ENCODE assay signal across 1 cellular context in the genomic region with DNA sequence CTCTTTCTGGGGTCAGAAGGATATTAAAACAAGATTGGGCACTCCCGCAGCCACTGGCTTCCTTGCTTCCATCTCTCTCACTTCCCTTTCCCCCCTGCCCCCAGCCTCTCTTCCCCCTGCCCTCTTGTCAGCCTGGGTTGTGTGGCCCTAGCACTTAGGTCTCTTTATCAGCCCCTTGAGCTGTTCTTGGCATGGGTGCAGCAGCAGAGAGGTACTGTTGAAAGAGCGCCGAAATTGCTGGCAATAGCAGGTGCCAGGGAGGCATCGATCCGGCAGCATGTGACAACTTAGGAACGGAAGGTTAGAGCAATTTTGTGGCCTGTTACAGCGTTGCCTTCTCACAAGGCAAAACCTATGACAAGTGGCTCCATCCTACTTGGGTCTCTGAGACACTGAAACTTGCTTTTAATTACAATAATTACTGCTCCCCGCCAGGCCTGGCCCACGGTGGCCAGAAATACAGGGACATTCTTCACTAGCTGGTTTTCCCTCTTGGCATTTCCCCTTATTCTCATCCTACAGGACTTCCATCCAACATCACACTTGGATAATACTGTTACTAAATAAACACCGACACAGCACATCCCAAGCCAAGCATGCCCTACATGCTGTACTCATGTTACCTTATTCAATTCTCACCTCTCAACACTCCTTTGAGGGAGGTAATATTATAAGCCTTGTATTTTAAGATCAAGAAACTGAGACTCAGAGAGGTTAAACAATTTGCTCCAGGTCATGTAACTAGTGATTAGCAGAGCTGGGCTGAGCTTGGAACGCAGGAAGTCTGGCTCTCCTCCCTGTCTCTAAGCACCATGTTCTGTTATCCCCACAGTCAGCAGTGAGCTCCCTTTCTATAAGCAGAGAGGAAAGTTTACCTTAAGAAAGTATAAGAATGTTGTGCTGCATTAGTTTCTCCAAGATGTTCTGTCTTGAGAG.
TF ChIP-seq lines count a peak whose summit lies in the region.

No MANE protein-coding gene starts in this region.

TF ChIP-seq in GM23338, 12 proteins besides CTCF, POLR2A, EP300 and RAD21:
- no peak for TF ChIP-seq STAT1 (IDR thresholded peaks at IDR 0.05; ENCODE audit: unreplicated experiment)
- no peak for TF ChIP-seq EZH2 (IDR thresholded peaks at IDR 0.05; ENCODE audit: low read depth, unreplicated experiment)
- no peak for TF ChIP-seq ZNF114 (CRISPR knock-in tag; IDR thresholded peaks at IDR 0.05)
- no peak for TF ChIP-seq CREB1 (CRISPR knock-in tag; IDR thresholded peaks at IDR 0.05; ENCODE audit: low read depth)
- TF ChIP-seq, protein P1, sequence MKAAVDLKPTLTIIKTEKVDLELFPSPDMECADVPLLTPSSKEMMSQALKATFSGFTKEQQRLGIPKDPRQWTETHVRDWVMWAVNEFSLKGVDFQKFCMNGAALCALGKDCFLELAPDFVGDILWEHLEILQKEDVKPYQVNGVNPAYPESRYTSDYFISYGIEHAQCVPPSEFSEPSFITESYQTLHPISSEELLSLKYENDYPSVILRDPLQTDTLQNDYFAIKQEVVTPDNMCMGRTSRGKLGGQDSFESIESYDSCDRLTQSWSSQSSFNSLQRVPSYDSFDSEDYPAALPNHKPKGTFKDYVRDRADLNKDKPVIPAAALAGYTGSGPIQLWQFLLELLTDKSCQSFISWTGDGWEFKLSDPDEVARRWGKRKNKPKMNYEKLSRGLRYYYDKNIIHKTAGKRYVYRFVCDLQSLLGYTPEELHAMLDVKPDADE (IDR thresholded peaks at IDR 0.05), result no peak
- TF ChIP-seq, protein P2, sequence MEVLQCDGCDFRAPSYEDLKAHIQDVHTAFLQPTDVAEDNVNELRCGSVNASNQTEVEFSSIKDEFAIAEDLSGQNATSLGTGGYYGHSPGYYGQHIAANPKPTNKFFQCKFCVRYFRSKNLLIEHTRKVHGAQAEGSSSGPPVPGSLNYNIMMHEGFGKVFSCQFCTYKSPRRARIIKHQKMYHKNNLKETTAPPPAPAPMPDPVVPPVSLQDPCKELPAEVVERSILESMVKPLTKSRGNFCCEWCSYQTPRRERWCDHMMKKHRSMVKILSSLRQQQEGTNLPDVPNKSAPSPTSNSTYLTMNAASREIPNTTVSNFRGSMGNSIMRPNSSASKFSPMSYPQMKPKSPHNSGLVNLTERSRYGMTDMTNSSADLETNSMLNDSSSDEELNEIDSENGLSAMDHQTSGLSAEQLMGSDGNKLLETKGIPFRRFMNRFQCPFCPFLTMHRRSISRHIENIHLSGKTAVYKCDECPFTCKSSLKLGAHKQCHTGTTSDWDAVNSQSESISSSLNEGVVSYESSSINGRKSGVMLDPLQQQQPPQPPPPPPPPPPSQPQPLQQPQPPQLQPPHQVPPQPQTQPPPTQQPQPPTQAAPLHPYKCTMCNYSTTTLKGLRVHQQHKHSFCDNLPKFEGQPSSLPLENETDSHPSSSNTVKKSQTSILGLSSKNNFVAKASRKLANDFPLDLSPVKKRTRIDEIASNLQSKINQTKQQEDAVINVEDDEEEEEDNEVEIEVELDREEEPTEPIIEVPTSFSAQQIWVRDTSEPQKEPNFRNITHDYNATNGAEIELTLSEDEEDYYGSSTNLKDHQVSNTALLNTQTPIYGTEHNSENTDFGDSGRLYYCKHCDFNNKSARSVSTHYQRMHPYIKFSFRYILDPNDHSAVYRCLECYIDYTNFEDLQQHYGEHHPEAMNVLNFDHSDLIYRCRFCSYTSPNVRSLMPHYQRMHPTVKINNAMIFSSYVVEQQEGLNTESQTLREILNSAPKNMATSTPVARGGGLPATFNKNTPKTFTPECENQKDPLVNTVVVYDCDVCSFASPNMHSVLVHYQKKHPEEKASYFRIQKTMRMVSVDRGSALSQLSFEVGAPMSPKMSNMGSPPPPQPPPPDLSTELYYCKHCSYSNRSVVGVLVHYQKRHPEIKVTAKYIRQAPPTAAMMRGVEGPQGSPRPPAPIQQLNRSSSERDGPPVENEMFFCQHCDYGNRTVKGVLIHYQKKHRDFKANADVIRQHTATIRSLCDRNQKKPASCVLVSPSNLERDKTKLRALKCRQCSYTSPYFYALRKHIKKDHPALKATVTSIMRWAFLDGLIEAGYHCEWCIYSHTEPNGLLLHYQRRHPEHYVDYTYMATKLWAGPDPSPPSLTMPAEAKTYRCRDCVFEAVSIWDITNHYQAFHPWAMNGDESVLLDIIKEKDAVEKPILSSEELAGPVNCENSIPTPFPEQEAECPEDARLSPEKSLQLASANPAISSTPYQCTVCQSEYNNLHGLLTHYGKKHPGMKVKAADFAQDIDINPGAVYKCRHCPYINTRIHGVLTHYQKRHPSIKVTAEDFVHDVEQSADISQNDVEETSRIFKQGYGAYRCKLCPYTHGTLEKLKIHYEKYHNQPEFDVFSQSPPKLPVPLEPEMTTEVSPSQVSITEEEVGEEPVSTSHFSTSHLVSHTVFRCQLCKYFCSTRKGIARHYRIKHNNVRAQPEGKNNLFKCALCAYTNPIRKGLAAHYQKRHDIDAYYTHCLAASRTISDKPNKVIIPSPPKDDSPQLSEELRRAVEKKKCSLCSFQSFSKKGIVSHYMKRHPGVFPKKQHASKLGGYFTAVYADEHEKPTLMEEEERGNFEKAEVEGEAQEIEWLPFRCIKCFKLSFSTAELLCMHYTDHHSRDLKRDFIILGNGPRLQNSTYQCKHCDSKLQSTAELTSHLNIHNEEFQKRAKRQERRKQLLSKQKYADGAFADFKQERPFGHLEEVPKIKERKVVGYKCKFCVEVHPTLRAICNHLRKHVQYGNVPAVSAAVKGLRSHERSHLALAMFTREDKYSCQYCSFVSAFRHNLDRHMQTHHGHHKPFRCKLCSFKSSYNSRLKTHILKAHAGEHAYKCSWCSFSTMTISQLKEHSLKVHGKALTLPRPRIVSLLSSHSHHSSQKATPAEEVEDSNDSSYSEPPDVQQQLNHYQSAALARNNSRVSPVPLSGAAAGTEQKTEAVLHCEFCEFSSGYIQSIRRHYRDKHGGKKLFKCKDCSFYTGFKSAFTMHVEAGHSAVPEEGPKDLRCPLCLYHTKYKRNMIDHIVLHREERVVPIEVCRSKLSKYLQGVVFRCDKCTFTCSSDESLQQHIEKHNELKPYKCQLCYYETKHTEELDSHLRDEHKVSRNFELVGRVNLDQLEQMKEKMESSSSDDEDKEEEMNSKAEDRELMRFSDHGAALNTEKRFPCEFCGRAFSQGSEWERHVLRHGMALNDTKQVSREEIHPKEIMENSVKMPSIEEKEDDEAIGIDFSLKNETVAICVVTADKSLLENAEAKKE (CRISPR knock-in tag; IDR thresholded peaks at IDR 0.05), result no peak
- TF ChIP-seq NANOG (IDR thresholded peaks at IDR 0.05; ENCODE audit: borderline replicate concordance), result no peak
- TF ChIP-seq JUNB (IDR thresholded peaks at IDR 0.05; ENCODE audit: unreplicated experiment), result no peak
- TF ChIP-seq EZH2phosphoT487 (IDR thresholded peaks at IDR 0.05; ENCODE audit: unreplicated experiment), result no peak
- no peak for TF ChIP-seq ZNF331 (CRISPR knock-in tag; IDR thresholded peaks at IDR 0.05; ENCODE audit: low read depth)
- TF ChIP-seq, protein P3, sequence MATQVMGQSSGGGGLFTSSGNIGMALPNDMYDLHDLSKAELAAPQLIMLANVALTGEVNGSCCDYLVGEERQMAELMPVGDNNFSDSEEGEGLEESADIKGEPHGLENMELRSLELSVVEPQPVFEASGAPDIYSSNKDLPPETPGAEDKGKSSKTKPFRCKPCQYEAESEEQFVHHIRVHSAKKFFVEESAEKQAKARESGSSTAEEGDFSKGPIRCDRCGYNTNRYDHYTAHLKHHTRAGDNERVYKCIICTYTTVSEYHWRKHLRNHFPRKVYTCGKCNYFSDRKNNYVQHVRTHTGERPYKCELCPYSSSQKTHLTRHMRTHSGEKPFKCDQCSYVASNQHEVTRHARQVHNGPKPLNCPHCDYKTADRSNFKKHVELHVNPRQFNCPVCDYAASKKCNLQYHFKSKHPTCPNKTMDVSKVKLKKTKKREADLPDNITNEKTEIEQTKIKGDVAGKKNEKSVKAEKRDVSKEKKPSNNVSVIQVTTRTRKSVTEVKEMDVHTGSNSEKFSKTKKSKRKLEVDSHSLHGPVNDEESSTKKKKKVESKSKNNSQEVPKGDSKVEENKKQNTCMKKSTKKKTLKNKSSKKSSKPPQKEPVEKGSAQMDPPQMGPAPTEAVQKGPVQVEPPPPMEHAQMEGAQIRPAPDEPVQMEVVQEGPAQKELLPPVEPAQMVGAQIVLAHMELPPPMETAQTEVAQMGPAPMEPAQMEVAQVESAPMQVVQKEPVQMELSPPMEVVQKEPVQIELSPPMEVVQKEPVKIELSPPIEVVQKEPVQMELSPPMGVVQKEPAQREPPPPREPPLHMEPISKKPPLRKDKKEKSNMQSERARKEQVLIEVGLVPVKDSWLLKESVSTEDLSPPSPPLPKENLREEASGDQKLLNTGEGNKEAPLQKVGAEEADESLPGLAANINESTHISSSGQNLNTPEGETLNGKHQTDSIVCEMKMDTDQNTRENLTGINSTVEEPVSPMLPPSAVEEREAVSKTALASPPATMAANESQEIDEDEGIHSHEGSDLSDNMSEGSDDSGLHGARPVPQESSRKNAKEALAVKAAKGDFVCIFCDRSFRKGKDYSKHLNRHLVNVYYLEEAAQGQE (IDR thresholded peaks at IDR 0.05; ENCODE audit: unreplicated experiment), result no peak
